Comparison of ENCODE assay signal across 1 cellular context in genomic region chr6:109318328-109318876, GRCh38.
TF ChIP-seq lines count a peak whose summit lies in the region.

No MANE protein-coding gene starts in this region.

TF ChIP-seq in HepG2, 621 proteins besides CTCF, POLR2A, EP300 and RAD21 (continued from another document and continues in another):
- TF ChIP-seq ZUFSP (CRISPR knock-in tag; IDR thresholded peaks at IDR 0.05; ENCODE audit: borderline replicate concordance), result no peak
- no peak for TF ChIP-seq AFF4 (CRISPR knock-in tag; IDR thresholded peaks at IDR 0.05)
- TF ChIP-seq NFE2L1 (CRISPR knock-in tag; IDR thresholded peaks at IDR 0.05; ENCODE audit: borderline replicate concordance), result no peak
- TF ChIP-seq FOXA1 (IDR thresholded peaks at IDR 0.05), result no peak
- TF ChIP-seq FOXA1 (CRISPR knock-in tag; IDR thresholded peaks at IDR 0.05), result peak; percentile 67
- no peak; the same call in 1 of the 2 replicates for TF ChIP-seq NR2F2 (IDR thresholded peaks at IDR 0.05; ENCODE audit: borderline replicate concordance, low read depth)
- no peak for TF ChIP-seq THAP11 (CRISPR knock-in tag; IDR thresholded peaks at IDR 0.05)
- TF ChIP-seq FOXP4 (CRISPR knock-in tag; IDR thresholded peaks at IDR 0.05), result peak; percentile 82
- no peak; the same call in 1 of the 2 replicates for TF ChIP-seq ZNF629 (CRISPR knock-in tag; conservative IDR thresholded peaks at IDR 0.05)
- no peak for TF ChIP-seq ZNF274 (CRISPR knock-in tag; IDR thresholded peaks at IDR 0.05)
- no peak for TF ChIP-seq ZNF652 (CRISPR knock-in tag; IDR thresholded peaks at IDR 0.05; ENCODE audit: borderline replicate concordance, low read depth)
- no peak for TF ChIP-seq ZNF564 (CRISPR knock-in tag; IDR thresholded peaks at IDR 0.05)
- TF ChIP-seq SP5 (CRISPR knock-in tag; IDR thresholded peaks at IDR 0.05; ENCODE audit: borderline replicate concordance, low read depth), result peak; percentile 31; the same call in 1 of the 2 replicates
- no peak for TF ChIP-seq ZNF784 (CRISPR knock-in tag; IDR thresholded peaks at IDR 0.05; ENCODE audit: borderline replicate concordance)
- TF ChIP-seq MBD4 (IDR thresholded peaks at IDR 0.05; ENCODE audit: borderline replicate concordance, low read length), result no peak
- no peak for TF ChIP-seq HIVEP1 (CRISPR knock-in tag; IDR thresholded peaks at IDR 0.05)
- TF ChIP-seq ATRX (CRISPR knock-in tag; IDR thresholded peaks at IDR 0.05; ENCODE audit: borderline replicate concordance), result no peak
- TF ChIP-seq ZNF841 (CRISPR knock-in tag; IDR thresholded peaks at IDR 0.05; ENCODE audit: borderline replicate concordance), result no peak
- no peak for TF ChIP-seq ZNF547 (CRISPR knock-in tag; IDR thresholded peaks at IDR 0.05)
- no peak for TF ChIP-seq TRIM22 (IDR thresholded peaks at IDR 0.05)
- TF ChIP-seq ZNF724P (CRISPR knock-in tag; IDR thresholded peaks at IDR 0.05; ENCODE audit: borderline replicate concordance), result no peak
- no peak for TF ChIP-seq KMT2B (CRISPR knock-in tag; IDR thresholded peaks at IDR 0.05)
- no peak for TF ChIP-seq ATF5 (CRISPR knock-in tag; IDR thresholded peaks at IDR 0.05; ENCODE audit: low read depth)
- TF ChIP-seq NPAS2 (CRISPR knock-in tag; IDR thresholded peaks at IDR 0.05; ENCODE audit: borderline replicate concordance), result no peak
- no peak for TF ChIP-seq YEATS2 (CRISPR knock-in tag; IDR thresholded peaks at IDR 0.05; ENCODE audit: borderline replicate concordance)
- no peak for TF ChIP-seq ATF7-NPFF (CRISPR knock-in tag; IDR thresholded peaks at IDR 0.05; ENCODE audit: low read depth)
- TF ChIP-seq PRDM15 (CRISPR knock-in tag; IDR thresholded peaks at IDR 0.05), result peak; percentile 56
- peak; percentile 62 for TF ChIP-seq ZNF687 (CRISPR knock-in tag; IDR thresholded peaks at IDR 0.05)
- no peak for TF ChIP-seq BORCS8-MEF2B (CRISPR knock-in tag; IDR thresholded peaks at IDR 0.05)
- TF ChIP-seq ZFP82 (CRISPR knock-in tag; IDR thresholded peaks at IDR 0.05; ENCODE audit: borderline replicate concordance), result no peak
- TF ChIP-seq HMGA1 (CRISPR knock-in tag; conservative IDR thresholded peaks at IDR 0.05), result no peak
- TF ChIP-seq PRMT3 (CRISPR knock-in tag; IDR thresholded peaks at IDR 0.05; ENCODE audit: borderline replicate concordance, low read depth), result no peak
- TF ChIP-seq DPF2 (CRISPR knock-in tag; IDR thresholded peaks at IDR 0.05; ENCODE audit: borderline replicate concordance, low read depth), result no peak
- no peak for TF ChIP-seq ATF4 (CRISPR knock-in tag; IDR thresholded peaks at IDR 0.05)
- 0 out of 2 replicates have a peak, but pooled peaks have one; percentile 39 for TF ChIP-seq PHF21A (CRISPR knock-in tag; IDR thresholded peaks at IDR 0.05)
- TF ChIP-seq ZSCAN31 (CRISPR knock-in tag; IDR thresholded peaks at IDR 0.05; ENCODE audit: low read depth), result 0 out of 2 replicates have a peak, but pooled peaks have one; percentile 34
- no peak for TF ChIP-seq ZNF17 (CRISPR knock-in tag; IDR thresholded peaks at IDR 0.05)
- TF ChIP-seq ZNF432 (CRISPR knock-in tag; IDR thresholded peaks at IDR 0.05; ENCODE audit: borderline replicate concordance), result no peak
- TF ChIP-seq STAG1 (CRISPR knock-in tag; IDR thresholded peaks at IDR 0.05), result no peak
- TF ChIP-seq RXRA (CRISPR knock-in tag; IDR thresholded peaks at IDR 0.05), result no peak
- 0 out of 2 replicates have a peak, but pooled peaks have one; percentile 73 for TF ChIP-seq MIXL1 (CRISPR knock-in tag; IDR thresholded peaks at IDR 0.05)
- no peak for TF ChIP-seq PHF20 (CRISPR knock-in tag; IDR thresholded peaks at IDR 0.05)
